Comparison of ENCODE assay signal across 7 cellular contexts in genomic region chr15:82709421-82710207, GRCh38. TPM values are rescaled to one million over a fixed set of nuclear protein-coding genes. Genes with fewer than 3 reads are reported as not detected.
DNase-seq lines count a peak whose midpoint lies in the region; ATAC-seq and TF ChIP-seq lines count a peak whose summit lies in the region.

Gene AP3B2, minus strand, starts transcription at chr15:82709875. Its CDS starts 169 bp downstream, at chr15:82709706.

- no peaks in the 10 kb centered on the region for H3K9me3 Mint-ChIP-seq in WTC11

- intact Hi-C loops in mammary epithelial cell (cut with micrococcal nuclease): loop anchor here (1.0 to 10.0 kb wide), 4 partner anchors 41 to 169 kb away; partner anchors contain the start of genes CPEB1, RPS17 and WHAMM

- peak within 1 kb of the TSS; percentile 100 for H2AFZ ChIP-seq in mammary epithelial cell (ENCODE audit: low read depth, low read length)

- peak within 1 kb of the TSS; percentile 67 for H3K4me3 Mint-ChIP-seq in WTC11

- no peaks in the 10 kb centered on the region for H3K36me3 ChIP-seq in mammary epithelial cell (ENCODE audit: insufficient read depth, low read length)

- peaks cover 6% of the 10 kb centered on the region for H3K4me1 Mint-ChIP-seq in WTC11

- H3K4me1 ChIP-seq in mammary epithelial cell (ENCODE audit: insufficient read depth, low read length): peaks cover 7% of the 10 kb centered on the region

- dilution Hi-C loops in mammary epithelial cell (cut with HindIII; ENCODE audit: low sequenced_read_pairs): loop anchor here (5.0 kb wide), 1 partner anchor 53 kb away; no protein-coding TSS in a partner anchor

- no peak within 1 kb of the TSS for H3K27ac ChIP-seq in mammary epithelial cell (ENCODE audit: insufficient read depth, low read depth, low read length)

- H3K79me2 ChIP-seq in mammary epithelial cell (ENCODE audit: insufficient read depth, low read length): peaks cover 12% of the 10 kb centered on the region

- TF ChIP-seq CTCF in WTC11 (IDR thresholded peaks at IDR 0.05): no peak
- TF ChIP-seq CTCF in mammary epithelial cell (conservative IDR thresholded peaks at IDR 0.05 in 1 of 2, IDR thresholded peaks at IDR 0.05 in 1 of 2; ENCODE audit: extremely low read depth in 1 of 2, insufficient read depth in 1 of 2, low read depth in 1 of 2, low read length in 2 of 2): no peak

- WGBS in mammary epithelial cell (ENCODE audit: low coverage, missing lambda C conversion rate): under 1% methylated on average over 16 of the region's 95 CpGs

- H4K20me1 ChIP-seq in mammary epithelial cell (ENCODE audit: insufficient read depth, low read length): no peaks in the 10 kb centered on the region

- no peak within 1 kb of the TSS for H3K27ac Mint-ChIP-seq in WTC11

- no peaks in the 10 kb centered on the region for H3K36me3 Mint-ChIP-seq in WTC11

- BruUV-seq in mammary epithelial cell (replicated peaks; lab: Mats Ljungman, UMichigan): TSS peak; percentile 52

- ATAC-seq in GM18519 (IDR thresholded peaks at IDR 0.05; ENCODE audit: low FRiP score, unreplicated experiment): peak; percentile 84
- ATAC-seq in HG03064 (IDR thresholded peaks at IDR 0.05; ENCODE audit: low read depth, unreplicated experiment): peak; percentile 97
- ATAC-seq in WTC11: peak; percentile 86

- H3K9me3 ChIP-seq in mammary epithelial cell (replicated peaks; ENCODE audit: insufficient read depth, low read length): no peaks in the 10 kb centered on the region

- H3K4me3 ChIP-seq in mammary epithelial cell (replicated peaks in 1 of 3; ENCODE audit: insufficient read depth in 1 of 3, low read depth in 2 of 3, low read length in 3 of 3): peak within 1 kb of the TSS; percentile 88 to 96 (median 89)

- in situ Hi-C loops in mammary epithelial cell (cut with MboI; ENCODE audit: low sequenced_read_pairs in 2 of 2): no loop called here

- H3K9ac ChIP-seq in mammary epithelial cell (ENCODE audit: insufficient read depth, low read length): peak within 1 kb of the TSS; percentile 10

- no peaks in the 10 kb centered on the region for H3K27me3 ChIP-seq in mammary epithelial cell (ENCODE audit: insufficient read depth, low read length)

- CTCF ChIA-PET in WTC11 (lab: Charles Lee): interaction anchor here (0.6 to 2.0 kb wide), 6 partner anchors 29 to 301 kb away, joined by 3 to 10 read pairs (median 4); partner anchors contain the start of genes C15orf40 and RPS17
- CTCF ChIA-PET in mammary epithelial cell (lab: Charles Lee; ENCODE audit: low non-redundant PET): no interaction called here

- POLR2A ChIA-PET in WTC11 (lab: Charles Lee): interaction anchor here (0.8 to 1.4 kb wide), 4 partner anchors 10 to 40 kb away, joined by 3 to 7 read pairs (median 4); no protein-coding TSS in a partner anchor

- peaks cover 18% of the 10 kb centered on the region for H3K27me3 Mint-ChIP-seq in WTC11 (ENCODE audit: low read depth)

- DNase-seq in NCI-H2171 treated with DMSO at 0.1 percent for 48 hours (lab: John Stamatoyannopoulos, UW) (peak; percentile 88), WTC11 (ENCODE audit: low spot score) (peak; percentile 80), mammary epithelial cell (peak; percentile 69), iris pigment epithelial cell (ENCODE audit: low read depth) (peak; percentile 76)
- DNase-seq in stimulated activated CD4-positive, alpha-beta T cell treated with anti-CD3 and anti-CD28 coated beads, Interleukin-12 subunit alpha, Interleukin-12 subunit beta, amount 100 ng/mL, for 24 hours (ENCODE audit: low read depth in 2 of 2): peak; percentile 51 to 65

- H3K4me2 ChIP-seq in mammary epithelial cell (ENCODE audit: insufficient read depth, low read depth, low read length): peak within 1 kb of the TSS; percentile 94

TF ChIP-seq in WTC11, 78 proteins besides CTCF, POLR2A, EP300 and RAD21 (continues in another document):
- peak; percentile 82 for TF ChIP-seq TP53 (CRISPR knock-in tag; IDR thresholded peaks at IDR 0.05)
- no peak for TF ChIP-seq JAZF1 (CRISPR knock-in tag; IDR thresholded peaks at IDR 0.05)
- peak; percentile 80; the same call in 1 of the 2 replicates for TF ChIP-seq KAT7 (CRISPR knock-in tag; IDR thresholded peaks at IDR 0.05; ENCODE audit: borderline replicate concordance)
- TF ChIP-seq PRDM15 (CRISPR knock-in tag; IDR thresholded peaks at IDR 0.05): no peak
- TF ChIP-seq JUN (CRISPR knock-in tag; IDR thresholded peaks at IDR 0.05): peak; percentile 40; the same call in 1 of the 2 replicates
- TF ChIP-seq PREB (CRISPR knock-in tag; IDR thresholded peaks at IDR 0.05; ENCODE audit: borderline replicate concordance): no peak
- TF ChIP-seq ZMAT4 (CRISPR knock-in tag; IDR thresholded peaks at IDR 0.05): no peak
- TF ChIP-seq FOXP4 (CRISPR knock-in tag; IDR thresholded peaks at IDR 0.05): 0 out of 2 replicates have a peak, but pooled peaks have one; percentile 69
- peak; percentile 37 for TF ChIP-seq USF1 (CRISPR knock-in tag; IDR thresholded peaks at IDR 0.05)
- 0 out of 2 replicates have a peak, but pooled peaks have one; percentile 40 for TF ChIP-seq ATF1 (CRISPR knock-in tag; IDR thresholded peaks at IDR 0.05)
- TF ChIP-seq FOXK1 (CRISPR knock-in tag; IDR thresholded peaks at IDR 0.05): peak; percentile 25; the same call in 1 of the 2 replicates
- TF ChIP-seq USF2 (CRISPR knock-in tag; IDR thresholded peaks at IDR 0.05): no peak

RNA-seq across cellular contexts. Expression of gene AP3B2, which starts in this region (rescaled TPM):
- total RNA-seq in WTC11 (2021) (15.2 to 17.7 TPM (median 17.5 TPM) in 3 replicates), mammary epithelial cell (10 to 100 TPM in 1 of 2 donors, 1 to 10 TPM in 1; 5.5 to 12.3 TPM)
- 9.4 TPM for polyA plus RNA-seq in mammary epithelial cell
- 8.3 TPM for polyA minus RNA-seq in mammary epithelial cell
